8 cellular contexts compared by ENCODE assay signal in the genomic region with DNA sequence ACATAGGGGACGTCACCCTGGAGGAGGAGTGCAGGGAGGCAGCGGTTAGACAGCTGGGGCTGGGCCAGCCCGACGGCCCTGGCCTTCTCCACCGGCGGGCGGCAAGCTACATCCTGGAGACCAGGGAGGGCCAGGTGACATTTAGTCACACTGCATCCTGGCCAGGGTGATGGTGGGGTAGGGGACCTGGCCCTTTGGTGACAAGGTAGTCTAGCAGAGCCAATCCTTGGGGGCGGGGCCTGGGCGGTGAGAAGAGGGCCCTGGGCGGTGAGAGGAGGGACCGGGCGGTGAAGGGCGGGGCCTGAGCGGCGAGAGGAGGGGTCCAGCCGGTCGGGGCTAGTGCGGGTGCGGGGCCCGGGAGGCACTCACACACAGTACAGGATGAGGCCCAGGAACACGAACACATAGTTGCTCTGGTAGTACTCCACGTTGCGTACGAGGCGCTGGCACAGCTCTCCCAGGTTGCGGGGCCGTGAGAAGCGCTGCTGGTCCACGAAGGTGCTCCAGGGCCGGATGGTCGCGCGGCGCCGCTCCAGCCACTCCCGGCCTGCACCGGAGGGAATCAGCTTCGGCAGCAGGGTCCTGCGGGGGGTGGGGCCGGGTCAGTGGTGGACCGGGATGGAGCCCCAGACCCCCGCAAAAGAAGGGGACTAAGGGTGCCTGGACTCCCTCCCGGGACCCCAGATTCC. TPM values are rescaled to one million over a fixed set of nuclear protein-coding genes. Genes with fewer than 3 reads are reported as not detected.
DNase-seq lines count a peak whose midpoint lies in the region; FAIRE-seq and TF ChIP-seq lines count a peak whose summit lies in the region.

No MANE protein-coding gene starts in this region.

- DNase-seq in 8988T (peak; percentile 58), GM18507 (ENCODE audit: extremely low spot score, insufficient read length, low read depth) (peak; percentile 60), HL-60 (ENCODE audit: low read depth in 1 of 2, low spot score in 1 of 2) (peak in 1 of 2 experiments; percentile 72), NT2/D1 (ENCODE audit: low read depth, low spot score) (peak; percentile 43), epithelial cell of proximal tubule (ENCODE audit: low read depth) (no peak)
- DNase-seq in activated T-cell treated with anti-CD3 and anti-CD28 coated beads, Interleukin-2, amount 50 U/mL, for 1 hour = peak; percentile 85
- peak; percentile 46 to 62 for DNase-seq in stimulated activated CD8-positive, alpha-beta memory T cell treated with anti-CD3 and anti-CD28 coated beads, Interleukin-7, amount 100 ng/mL, for 1 hour (ENCODE audit: low read depth in 2 of 2)

- peak overlapping the region; percentile 91 for H3K9ac ChIP-seq in NT2/D1 (ENCODE audit: insufficient read length, low read depth)
- H3K9ac ChIP-seq in muscle layer of colon (ENCODE audit: low read length) = peak overlapping the region; percentile 16

- H3K36me3 ChIP-seq in NT2/D1 (ENCODE audit: insufficient read depth, insufficient read length, low read length) = peaks cover 19% of the 10 kb centered on the region
- H3K36me3 ChIP-seq in muscle layer of colon (ENCODE audit: insufficient read depth, low read length) = peaks cover 5% of the 10 kb centered on the region

- H3K4me1 ChIP-seq in NT2/D1 (ENCODE audit: insufficient read depth, insufficient read length) (peaks cover 7% of the 10 kb centered on the region), muscle layer of colon (ENCODE audit: insufficient read depth, low read length) (peaks cover 12% of the 10 kb centered on the region)

- peak overlapping the region; percentile 25 for H3K27ac ChIP-seq in HL-60 (replicated peaks)
- peak overlapping the region; percentile 86 for H3K27ac ChIP-seq in muscle layer of colon (ENCODE audit: low read depth, low read length)

- H3K4me3 ChIP-seq in HL-60 (replicated peaks; ENCODE audit: insufficient read depth, low read length) = peak overlapping the region; percentile 93
- H3K4me3 ChIP-seq in NT2/D1 (ENCODE audit: insufficient read length, low read depth) = peak overlapping the region; percentile 83
- H3K4me3 ChIP-seq in epithelial cell of proximal tubule (ENCODE audit: low read depth, low read length) = peak overlapping the region; percentile 99
- H3K4me3 ChIP-seq in muscle layer of colon (ENCODE audit: low read depth in 1 of 2, low read length in 2 of 2) = peak overlapping the region; percentile 55 to 86

- H3K27me3 ChIP-seq in HL-60 (ENCODE audit: insufficient read depth, poor library complexity, severe bottlenecking) = no peaks in the 10 kb centered on the region
- H3K27me3 ChIP-seq in NT2/D1 (ENCODE audit: insufficient read depth, insufficient read length) = no peaks in the 10 kb centered on the region
- H3K27me3 ChIP-seq in muscle layer of colon (ENCODE audit: control insufficient read depth in 1 of 2, insufficient read depth in 2 of 2, low read length in 2 of 2) = no peaks in the 10 kb centered on the region

- FAIRE-seq in GM18507 (lab: Jason Lieb, UNC) = peak; percentile 79

- no peaks in the 10 kb centered on the region for H3K9me3 ChIP-seq in NT2/D1 (ENCODE audit: insufficient read depth, low read length)
- H3K9me3 ChIP-seq in muscle layer of colon (ENCODE audit: low read length) = no peaks in the 10 kb centered on the region

- TF ChIP-seq CTCF in HL-60 (IDR thresholded peaks at IDR 0.05; ENCODE audit: insufficient read depth, low read length) (no peak), epithelial cell of proximal tubule (conservative IDR thresholded peaks at IDR 0.05; ENCODE audit: low read depth, low read length) (no peak)

RNA-seq across cellular contexts. Expression of gene RABAC1, which starts 0.6 kb away (rescaled TPM):
- total RNA-seq in epithelial cell of proximal tubule = 108 and 161 TPM in 2 replicates

RNA-seq across cellular contexts. Expression of gene ERFL, which starts 30.3 kb away (rescaled TPM):
- total RNA-seq in epithelial cell of proximal tubule = not detected in 2 replicates

RNA-seq across cellular contexts. Expression of gene ATP1A3, which starts 35.5 kb away (rescaled TPM):
- total RNA-seq in epithelial cell of proximal tubule = 0.36 TPM in 1 of 2 replicates, not detected in the other
